Comparison of ENCODE assay signal across 7 cellular contexts in the genomic region with DNA sequence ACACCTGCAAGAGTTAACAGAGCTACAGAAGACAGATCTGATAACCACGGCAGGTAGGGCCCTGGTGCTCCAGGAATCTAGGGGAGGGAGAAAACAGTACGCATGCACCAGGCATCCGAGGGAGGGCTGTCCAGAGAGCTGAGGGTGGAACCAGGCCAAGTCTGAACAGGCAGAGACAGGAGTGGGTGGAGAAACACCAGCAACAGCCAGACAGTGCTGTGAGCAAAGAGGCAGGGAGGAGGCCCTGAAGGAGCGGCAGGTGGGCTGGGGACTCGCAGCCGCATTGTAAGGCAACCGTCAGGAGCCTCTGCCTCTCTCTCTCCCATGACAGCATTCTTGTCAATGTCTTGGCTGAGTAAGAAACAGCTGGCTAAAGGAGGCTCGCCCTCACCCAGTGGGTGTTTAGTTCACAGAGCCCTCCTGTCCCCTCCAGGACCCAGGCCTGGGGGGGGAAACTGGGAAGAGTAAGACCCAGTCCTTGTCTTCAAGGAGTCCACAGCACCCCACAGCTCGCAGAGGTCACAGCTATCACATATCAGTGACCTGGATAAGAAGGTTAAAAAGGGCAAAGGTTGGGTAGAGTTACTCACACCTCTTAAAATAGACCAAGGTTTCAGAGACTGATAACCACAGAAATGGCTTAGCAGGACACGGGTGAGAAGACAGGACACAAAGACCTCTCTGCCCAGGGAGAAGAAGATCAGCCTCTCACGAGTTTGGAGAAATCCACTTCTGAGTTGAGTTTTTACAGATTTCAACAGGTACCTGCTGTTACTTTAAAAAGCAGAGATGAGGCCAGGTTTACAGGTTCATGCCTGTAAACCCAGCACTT. TPM values are rescaled to one million over a fixed set of nuclear protein-coding genes. Genes with fewer than 3 reads are reported as not detected.
DNase-seq lines count a peak whose midpoint lies in the region; ATAC-seq, FAIRE-seq and TF ChIP-seq lines count a peak whose summit lies in the region.

No MANE protein-coding gene starts in this region.

- H3K27ac ChIP-seq in OCI-LY7 (ENCODE audit: low read depth, low read length, poor library complexity, severe bottlenecking) = peak overlapping the region; percentile 84
- H3K27ac ChIP-seq in upper lobe of right lung = peak overlapping the region; percentile 56

- CTCF ChIA-PET in OCI-LY7 (lab: Charles Lee; ENCODE audit: unreplicated experiment) = interaction anchor here (1.8 kb wide), 1 partner anchor 9 kb away, joined by 4 read pairs; no protein-coding TSS in a partner anchor

- H3K9me3 ChIP-seq in OCI-LY7 (ENCODE audit: low read length) (no peaks in the 10 kb centered on the region), upper lobe of right lung (no peaks in the 10 kb centered on the region)

- no peak for TF ChIP-seq POLR2A in GM12891 (IDR thresholded peaks at IDR 0.05; ENCODE audit: low read depth, low read length)

- H3K4me3 ChIP-seq in OCI-LY7 (ENCODE audit: low read depth, low read length, poor library complexity, severe bottlenecking) (peak overlapping the region; percentile 49), upper lobe of right lung (peak overlapping the region; percentile 21)

- H3K27ac Mint-ChIP-seq in effector memory CD8-positive, alpha-beta T cell = peak overlapping the region in 1 of 2 donors; percentile 71
- peak overlapping the region; percentile 91 for H3K27ac Mint-ChIP-seq in mesothelial cell of epicardium

- POLR2A ChIA-PET in OCI-LY7 (lab: Charles Lee) = interaction anchor here (0.7 to 1.9 kb wide), 6 partner anchors 9 to 789 kb away, joined by 3 to 10 read pairs (median 4); a partner anchor contains a TSS

- intact Hi-C loops in OCI-LY7 (cut with micrococcal nuclease; ENCODE audit: unreplicated experiment) (loop anchor here (1.0 to 10.0 kb wide), 5 partner anchors 9 to 580 kb away; a partner anchor contains a TSS), upper lobe of right lung (cut with DNase I) (no loop called here)

- H3K4me1 ChIP-seq in OCI-LY7 (ENCODE audit: insufficient read depth, low read length, poor library complexity, severe bottlenecking) (peaks cover 68% of the 10 kb centered on the region), upper lobe of right lung (peaks cover 58% of the 10 kb centered on the region)

- FAIRE-seq in GM12891 (lab: Jason Lieb, UNC) = peak; percentile 94

- no peak overlapping the region; the same call in 1 of the 2 replicates for H2AFZ ChIP-seq in OCI-LY7 (ENCODE audit: low read length)

- H3K27me3 Mint-ChIP-seq in effector memory CD8-positive, alpha-beta T cell = no peaks in the 10 kb centered on the region
- H3K27me3 Mint-ChIP-seq in mesothelial cell of epicardium (ENCODE audit: low read depth) = peaks cover 2% of the 10 kb centered on the region

- H3K9me2 ChIP-seq in OCI-LY7 (ENCODE audit: insufficient read depth, low read length) = no peaks in the 10 kb centered on the region

- no peak overlapping the region for H3K4me3 Mint-ChIP-seq in effector memory CD8-positive, alpha-beta T cell
- H3K4me3 Mint-ChIP-seq in mesothelial cell of epicardium = peak overlapping the region; percentile 55

- H3K4me1 Mint-ChIP-seq in effector memory CD8-positive, alpha-beta T cell (ENCODE audit: low read depth in 2 of 2) = peaks cover 40 to 44% of the 10 kb centered on the region in 2 donors
- H3K4me1 Mint-ChIP-seq in mesothelial cell of epicardium = peaks cover 41% of the 10 kb centered on the region

- H3K27me3 ChIP-seq in upper lobe of right lung = no peaks in the 10 kb centered on the region

- no peaks in the 10 kb centered on the region for H3K9me3 Mint-ChIP-seq in effector memory CD8-positive, alpha-beta T cell
- no peaks in the 10 kb centered on the region for H3K9me3 Mint-ChIP-seq in mesothelial cell of epicardium

- TF ChIP-seq CTCF in OCI-LY7 (conservative IDR thresholded peaks at IDR 0.05; ENCODE audit: low read length) = no peak
- TF ChIP-seq CTCF in mesothelial cell of epicardium (IDR thresholded peaks at IDR 0.05; ENCODE audit: unreplicated experiment) = no peak
- no peak for TF ChIP-seq CTCF in upper lobe of right lung (IDR thresholded peaks at IDR 0.05)

- DNase-seq in GM12891 (ENCODE audit: insufficient read length, low spot score) = no peak
- peak; percentile 95 for DNase-seq in HPDE6-E6E7 (ENCODE audit: extremely low spot score)
- DNase-seq in OCI-LY7 (ENCODE audit: low spot score) = peak; percentile 76
- DNase-seq in effector memory CD8-positive, alpha-beta T cell = no peak
- peak; percentile 62 to 80 for DNase-seq in mesothelial cell of epicardium (ENCODE audit: low spot score in 2 of 2, unreplicated experiment in 2 of 2)
- DNase-seq in upper lobe of right lung = peak; percentile 88

- peaks cover 23% of the 10 kb centered on the region; the same call in 1 of the 2 replicates for H4K20me1 ChIP-seq in OCI-LY7 (ENCODE audit: insufficient read depth, low read length)

- peak; percentile 74 for ATAC-seq in GM21528 (IDR thresholded peaks at IDR 0.05; ENCODE audit: low FRiP score, unreplicated experiment)
- ATAC-seq in effector memory CD8-positive, alpha-beta T cell (replicated peaks) = peak; percentile 37
- peak; percentile 76 for ATAC-seq in upper lobe of right lung

- peaks cover 93% of the 10 kb centered on the region for H3K79me2 ChIP-seq in OCI-LY7 (ENCODE audit: insufficient read depth, low read depth, low read length)

- H3K4me2 ChIP-seq in OCI-LY7 (ENCODE audit: low read length) = peak overlapping the region; percentile 81

- no peaks in the 10 kb centered on the region for H3K36me3 ChIP-seq in OCI-LY7 (ENCODE audit: insufficient read depth, low read length)
- H3K36me3 ChIP-seq in upper lobe of right lung = no peaks in the 10 kb centered on the region

- H3K36me3 Mint-ChIP-seq in effector memory CD8-positive, alpha-beta T cell (ENCODE audit: insufficient read depth) = peaks cover 22% of the 10 kb centered on the region
- no peaks in the 10 kb centered on the region for H3K36me3 Mint-ChIP-seq in mesothelial cell of epicardium

- no TSS peak for BruUV-seq in OCI-LY7 (replicated peaks; lab: Mats Ljungman, UMichigan)

TF ChIP-seq in GM12891, 5 proteins besides CTCF, POLR2A, EP300 and RAD21:
- TF ChIP-seq PAX5 (IDR thresholded peaks at IDR 0.05; ENCODE audit: insufficient read depth, low read length, severe bottlenecking) (peak; percentile 71), POLR2AphosphoS5 (IDR thresholded peaks at IDR 0.05; ENCODE audit: low read depth, low read length) (no peak)

RNA-seq across cellular contexts. Expression of a gene that starts 10.5 kb away (rescaled TPM):
- polyA plus RNA-seq in GM12891 (2012; ENCODE audit: low read depth, missing spikeins) = 25.2 TPM
- total RNA-seq in OCI-LY7 (2014; rRNA removed; shearing (Covaris generic)) = 20.8 and 24.3 TPM in 2 replicates
- total RNA-seq in OCI-LY7 (2022) (32.0 and 32.9 TPM in 2 replicates), mesothelial cell of epicardium (18.0 to 20.9 TPM (median 19.2 TPM) in 3 replicates), upper lobe of right lung (287 TPM)

Comparison
In these comparisons a context has a peak if more than half of its experiments do, and no peak if none do; other contexts are left out.
1. DNase-seq: peak in HPDE6-E6E7 (single experiment), OCI-LY7 (single experiment), mesothelial cell of epicardium (2 of 2) and upper lobe of right lung (single experiment); none in GM12891 (single experiment) and effector memory CD8-positive, alpha-beta T cell (0 of 3).
2. Peak in every context shown above with its lines, with median percentiles within 50 percentile points of each other: ATAC-seq.